ENCODE assay signal across 17 cellular contexts in genomic region chr14:103548463-103549351, GRCh38. TPM values are rescaled to one million over a fixed set of nuclear protein-coding genes. Genes with fewer than 3 reads are reported as not detected.
DNase-seq lines count a peak whose midpoint lies in the region; ATAC-seq, FAIRE-seq and TF ChIP-seq lines count a peak whose summit lies in the region.
"Had no signal": no experiment of that assay in that cellular context is flagged by ENCODE, and none has a peak within 500 bp of the region (broad histone marks: within the 10 kb centered on the region; RNA-seq: fewer than 3 reads in every experiment).

No MANE protein-coding gene starts in this region.

- no peaks in the 10 kb centered on the region for H3K36me3 ChIP-seq in kidney (ENCODE audit: control insufficient read depth in 1 of 2, insufficient read depth in 2 of 2, low read length in 2 of 2)
- H3K36me3 ChIP-seq in tibial artery: no peaks in the 10 kb centered on the region

- TF ChIP-seq CTCF in kidney (IDR thresholded peaks at IDR 0.05; ENCODE audit: borderline replicate concordance, extremely low read depth, insufficient read depth) (no peak), tibial artery (IDR thresholded peaks at IDR 0.05) (no peak)

- peaks cover 0 to 13% of the 10 kb centered on the region in 2 donors for H3K4me1 ChIP-seq in kidney (ENCODE audit: control insufficient read depth in 1 of 2, insufficient read depth in 1 of 2, low read depth in 1 of 2, low read length in 2 of 2)
- peaks cover 16 to 78% (median 65%) of the 10 kb centered on the region in 4 donors for H3K4me1 ChIP-seq in tibial artery

- no peak for DNase-seq in central memory CD8-positive, alpha-beta T cell (ENCODE audit: low spot score in 2 of 2)
- peak; percentile 75 for DNase-seq in kidney
- DNase-seq in tibial artery: peak in 1 of 2 donors; percentile 65
- no peak for DNase-seq in LoVo (ENCODE audit: low spot score)
- DNase-seq: activated T-cell treated with anti-CD3 and anti-CD28 coated beads for 4 hours; CD4-positive, alpha-beta T cell; kidney glomerular epithelial cell; naive thymus-derived CD8-positive, alpha-beta T cell; NCI-H524 treated with DMSO at 0.1 percent for 48 hours; stimulated activated naive B cell treated with anti-CD40 and anti-IgM and Interleukin-4, amounts not matched to agents 10 μg/mL and 1 μg/mL and 100 μg/mL, for 72 hours; T-helper 17 cell had no signal

- no peak overlapping the region for H3K4me3 ChIP-seq in kidney (ENCODE audit: low read length in 2 of 2)
- no peak overlapping the region for H3K4me3 ChIP-seq in tibial artery

- ATAC-seq in central memory CD8-positive, alpha-beta T cell (replicated peaks; ENCODE audit: extremely low read depth, poor library complexity, severe bottlenecking): no peak
- no peak for ATAC-seq in HG02973 (IDR thresholded peaks at IDR 0.05; ENCODE audit: unreplicated experiment)
- ATAC-seq: naive thymus-derived CD8-positive, alpha-beta T cell; sciatic nerve; stimulated activated naive B cell treated with anti-CD40 and anti-IgM and Interleukin-4, amounts not matched to agents 10 μg/mL and 1 μg/mL and 100 μg/mL, for 72 hours; T-helper 17 cell had no signal

- H3K36me3 Mint-ChIP-seq in central memory CD8-positive, alpha-beta T cell (ENCODE audit: insufficient read depth): peaks cover 6% of the 10 kb centered on the region
- H3K36me3 Mint-ChIP-seq: activated naive CD8-positive, alpha-beta T cell had no signal

- no peaks in the 10 kb centered on the region for H3K27me3 ChIP-seq in tibial artery

- FAIRE-seq in kidney (lab: Jason Lieb, UNC): no peak
- FAIRE-seq: colon, RCC 7860 had no signal

- H3K9ac ChIP-seq in kidney (ENCODE audit: low read length in 2 of 2): no peak overlapping the region
- H3K9ac ChIP-seq: KMS-11 had no signal

- H3K27ac ChIP-seq in kidney (ENCODE audit: low read depth in 2 of 2, low read length in 2 of 2) (no peak overlapping the region), tibial artery (peak overlapping the region; percentile 90 to 97)
- H3K27ac ChIP-seq: KMS-11 had no signal

- H3K4me3 Mint-ChIP-seq in central memory CD8-positive, alpha-beta T cell: no peak overlapping the region
- H3K4me3 Mint-ChIP-seq: activated naive CD8-positive, alpha-beta T cell; CD4-positive, alpha-beta T cell; naive thymus-derived CD8-positive, alpha-beta T cell; stimulated activated naive B cell treated with anti-CD40 and anti-IgM and Interleukin-4, amounts not matched to agents 10 μg/mL and 1 μg/mL and 100 μg/mL, for 72 hours; T-helper 17 cell had no signal

- intact Hi-C loops in kidney (cut with DNase I): no loop called here
- intact Hi-C loops in tibial artery (cut with DNase I; ENCODE audit: low total_unique reads): loop anchor here (10.0 kb wide), 1 partner anchor 54 kb away; no protein-coding TSS in a partner anchor

- H3K27ac Mint-ChIP-seq in central memory CD8-positive, alpha-beta T cell (ENCODE audit: low read depth): peak overlapping the region; percentile 32
- H3K27ac Mint-ChIP-seq: activated naive CD8-positive, alpha-beta T cell; CD4-positive, alpha-beta T cell; stimulated activated naive B cell treated with anti-CD40 and anti-IgM and Interleukin-4, amounts not matched to agents 10 μg/mL and 1 μg/mL and 100 μg/mL, for 72 hours; T-helper 17 cell had no signal

- no peaks in the 10 kb centered on the region for H3K9me3 Mint-ChIP-seq in central memory CD8-positive, alpha-beta T cell
- H3K9me3 Mint-ChIP-seq: CD4-positive, alpha-beta T cell; naive thymus-derived CD8-positive, alpha-beta T cell; stimulated activated naive B cell treated with anti-CD40 and anti-IgM and Interleukin-4, amounts not matched to agents 10 μg/mL and 1 μg/mL and 100 μg/mL, for 72 hours had no signal

- H3K9me3 ChIP-seq in kidney (ENCODE audit: control insufficient read depth in 1 of 2, low read length in 2 of 2) (no peaks in the 10 kb centered on the region), tibial artery (no peaks in the 10 kb centered on the region)

- peaks cover 10% of the 10 kb centered on the region for H3K4me1 Mint-ChIP-seq in central memory CD8-positive, alpha-beta T cell

- no peaks in the 10 kb centered on the region for H3K27me3 Mint-ChIP-seq in central memory CD8-positive, alpha-beta T cell
- H3K27me3 Mint-ChIP-seq: activated naive CD8-positive, alpha-beta T cell; CD4-positive, alpha-beta T cell; stimulated activated naive B cell treated with anti-CD40 and anti-IgM and Interleukin-4, amounts not matched to agents 10 μg/mL and 1 μg/mL and 100 μg/mL, for 72 hours; T-helper 17 cell had no signal

RNA-seq across cellular contexts. Expression of gene BAG5, which starts 13.8 kb away (rescaled TPM):
- total RNA-seq in kidney: 64.5 TPM
- polyA plus RNA-seq in kidney (ENCODE audit: insufficient read depth, low read depth, low replicate concordance): 17.1 TPM

RNA-seq across cellular contexts. Expression of gene COA8, which starts 14.1 kb away (rescaled TPM):
- 40.7 TPM for total RNA-seq in kidney
- 65.1 TPM for polyA plus RNA-seq in kidney (ENCODE audit: insufficient read depth, low read depth, low replicate concordance)

RNA-seq across cellular contexts. Expression of gene TRMT61A, which starts 19.7 kb away (rescaled TPM):
- total RNA-seq in kidney: 16.0 TPM
- polyA plus RNA-seq in kidney (ENCODE audit: insufficient read depth, low read depth, low replicate concordance): 11.9 TPM

RNA-seq across cellular contexts. Expression of gene CKB, which starts 26.1 kb away (rescaled TPM):
- 539 TPM for total RNA-seq in kidney
- 916 TPM for polyA plus RNA-seq in kidney (ENCODE audit: insufficient read depth, low read depth, low replicate concordance)

Comparison
In these comparisons a context has a peak if more than half of its experiments do, and no peak if none do; other contexts are left out.
1. H3K27ac ChIP-seq: peak in tibial artery (2 of 2); none in kidney (0 of 2).